In genomic region chr18:75208836-75209128, GRCh38 we compare ENCODE assay signal across 8 cellular contexts. TPM values are rescaled to one million over a fixed set of nuclear protein-coding genes. Genes with fewer than 3 reads are reported as not detected.
A peak's percentile ranks its signal among the peaks of the same experiment; 100 is the strongest.
DNase-seq lines count a peak whose midpoint lies in the region; ATAC-seq and TF ChIP-seq lines count a peak whose summit lies in the region.

No MANE protein-coding gene starts in this region.

- H3K36me3 ChIP-seq in SK-N-MC (ENCODE audit: insufficient read depth, low read length) (no peaks in the 10 kb centered on the region), gastrocnemius medialis (no peaks in the 10 kb centered on the region)

- DNase-seq in SK-N-MC (ENCODE audit: low read depth, low spot score) = no peak
- no peak for DNase-seq in fibroblast of mammary gland (ENCODE audit: low read depth)
- DNase-seq in gastrocnemius medialis = no peak
- DNase-seq in HuH-7 (ENCODE audit: low spot score) = no peak
- no peak for DNase-seq in kidney glomerular epithelial cell (lab: John Stamatoyannopoulos, UW)
- no peak for DNase-seq in OCI-M1 (lab: John Stamatoyannopoulos, UW)

- H3K4me3 ChIP-seq in SK-N-MC (peak overlapping the region; percentile 74), fibroblast of mammary gland (ENCODE audit: control insufficient read depth, low read depth, low read length) (peak overlapping the region; percentile 85), gastrocnemius medialis (peak overlapping the region; percentile 75 to 97 (median 87))

- H3K9ac ChIP-seq in SK-N-MC (ENCODE audit: insufficient read length) = peak overlapping the region; percentile 3

- TF ChIP-seq CTCF in fibroblast of mammary gland (conservative IDR thresholded peaks at IDR 0.05; ENCODE audit: control insufficient read depth, insufficient read depth, low read depth, low read length) (no peak), gastrocnemius medialis (IDR thresholded peaks at IDR 0.05 in 4 of 5, conservative IDR thresholded peaks at IDR 0.05 in 1 of 5) (no peak)

- H3K9me3 ChIP-seq in SK-N-MC (ENCODE audit: low read depth, low read length) (no peaks in the 10 kb centered on the region), gastrocnemius medialis (no peaks in the 10 kb centered on the region)

- H3K4me1 ChIP-seq in gastrocnemius medialis = peaks cover 48% of the 10 kb centered on the region in 2 donors

- in situ Hi-C loops in gastrocnemius medialis (cut with MboI; ENCODE audit: low sequenced_read_pairs in 4 of 4) = loop anchor here in 1 of 4 donors (5.0 kb wide), 1 partner anchor 44 kb away; no protein-coding TSS in a partner anchor

- ATAC-seq in GM18858 (IDR thresholded peaks at IDR 0.05; ENCODE audit: unreplicated experiment) (peak; percentile 13), HG02610 (IDR thresholded peaks at IDR 0.05; ENCODE audit: unreplicated experiment) (peak; percentile 16), gastrocnemius medialis (peak; percentile 1 to 2)

- peak; percentile 22 to 56 for TF ChIP-seq POLR2A in gastrocnemius medialis (IDR thresholded peaks at IDR 0.05)

- no peak overlapping the region for H3K27ac ChIP-seq in SK-N-MC
- H3K27ac ChIP-seq in gastrocnemius medialis = peak overlapping the region; percentile 95 to 99 (median 96)

- no peaks in the 10 kb centered on the region for H3K27me3 ChIP-seq in gastrocnemius medialis

- intact Hi-C loops in gastrocnemius medialis (cut with DNase I; ENCODE audit: low total_unique reads) = loop anchor here (2.0 to 10.0 kb wide), 5 partner anchors 712 to 1286 kb away; partner anchors contain the start of genes CNDP2, CYB5A and ZNF516

RNA-seq across cellular contexts. Expression of gene PTGR3, which starts 0.2 kb away (rescaled TPM):
- 10 to 100 TPM; 25.7 to 34.0 (median 29.9) TPM for total RNA-seq in gastrocnemius medialis

RNA-seq across cellular contexts. Expression of gene TSHZ1, which starts 1.8 kb away (rescaled TPM):
- 1 to 10 TPM; 5.9 to 7.9 (median 7.6) TPM for total RNA-seq in gastrocnemius medialis
